Comparison of ENCODE assay signal across 29 cellular contexts in the genomic region with DNA sequence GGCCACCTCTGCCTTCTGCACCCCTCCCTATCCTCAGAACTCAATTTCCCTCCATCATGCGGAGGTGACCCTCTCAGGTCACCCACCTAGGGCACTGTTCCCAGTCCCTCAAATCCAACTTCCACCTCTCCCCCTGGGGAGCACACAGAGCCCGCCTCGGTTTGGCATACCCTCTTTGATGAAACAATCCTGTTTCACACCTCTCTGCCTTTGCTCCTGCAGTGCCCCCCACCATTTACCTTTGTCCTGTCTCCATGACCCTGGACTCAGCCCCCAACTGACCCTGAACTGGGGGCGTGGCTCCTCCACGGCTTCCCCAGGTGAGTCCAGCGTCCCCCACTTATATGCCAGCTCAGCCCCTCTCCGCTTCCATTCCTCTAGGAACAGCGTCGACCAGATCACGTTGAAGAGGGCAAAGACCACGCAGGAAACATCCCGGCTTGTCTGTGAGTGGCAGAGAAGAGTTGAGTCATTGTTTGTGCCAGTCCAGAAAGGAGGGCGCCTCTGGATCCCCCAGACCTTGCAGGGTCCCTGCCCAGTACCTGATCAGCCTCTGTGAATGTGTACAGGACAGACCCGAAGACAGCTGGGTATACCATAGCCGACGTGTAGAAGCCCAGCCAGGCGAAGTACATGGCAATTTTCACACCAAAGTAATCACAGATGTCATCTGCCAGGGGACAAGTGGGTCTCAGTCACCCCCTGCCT. TPM values are rescaled to one million over a fixed set of nuclear protein-coding genes. Genes with fewer than 3 reads are reported as not detected.
DNase-seq lines count a peak whose midpoint lies in the region; ATAC-seq, FAIRE-seq and TF ChIP-seq lines count a peak whose summit lies in the region.
"Had no signal": no experiment of that assay in that cellular context is flagged by ENCODE, and none has a peak within 500 bp of the region (broad histone marks: within the 10 kb centered on the region; RNA-seq: fewer than 3 reads in every experiment).

No MANE protein-coding gene starts in this region.

- peak overlapping the region; percentile 28 for H3K4me3 Mint-ChIP-seq in activated CD4-positive, alpha-beta T cell treated with anti-CD3 and anti-CD28 coated beads, Interleukin-2, amount 10 ng/mL, durations not matched to agents 24 days and 14 days
- H3K4me3 Mint-ChIP-seq: activated CD4-positive, alpha-beta T cell treated with anti-CD3 and anti-CD28 coated beads for 36 hours had no signal

- intact Hi-C loops in activated CD4-positive, alpha-beta T cell treated with anti-CD3 and anti-CD28 coated beads, Interleukin-2, amount 10 ng/mL, durations not matched to agents 24 days and 14 days (cut with micrococcal nuclease), result no loop called here

- no peak overlapping the region for H3K27ac Mint-ChIP-seq in activated CD4-positive, alpha-beta T cell treated with anti-CD3 and anti-CD28 coated beads, Interleukin-2, amount 10 ng/mL, durations not matched to agents 24 days and 14 days
- H3K27ac Mint-ChIP-seq: activated CD4-positive, alpha-beta T cell treated with anti-CD3 and anti-CD28 coated beads for 36 hours had no signal

- no peak overlapping the region for H3K23ac ChIP-seq in trophoblast cell (ENCODE audit: low read length)

- H3K14ac ChIP-seq in trophoblast cell (ENCODE audit: low read length), result no peak overlapping the region

- no peak overlapping the region for H4K12ac ChIP-seq in trophoblast cell (ENCODE audit: low read depth, low read length)

- 91% methylated on average over 17 of the region's 17 CpGs for WGBS in hepatocyte (ENCODE audit: low lambda C conversion rate, missing lambda C conversion rate)
- whole genome bisulfite sequencing in trophoblast cell (ENCODE audit: extremely low coverage, insufficient coverage, insufficient read length), result no CpG with 5 or more reads among the region's 17 CpGs

- no peaks in the 10 kb centered on the region for H3K27me3 ChIP-seq in hepatocyte
- H3K27me3 ChIP-seq in osteoblast (ENCODE audit: insufficient read depth, low read length), result no peaks in the 10 kb centered on the region
- H3K27me3 ChIP-seq in trophoblast cell (ENCODE audit: insufficient read depth, low read length), result no peaks in the 10 kb centered on the region
- H3K27me3 ChIP-seq: BE2C, dorsolateral prefrontal cortex, MG63 had no signal

- no peak overlapping the region for H2BK12ac ChIP-seq in trophoblast cell (ENCODE audit: low read length)

- no peak overlapping the region for H2BK5ac ChIP-seq in trophoblast cell (ENCODE audit: low read depth, low read length, poor library complexity)

- peaks cover 20% of the 10 kb centered on the region for H3K4me1 Mint-ChIP-seq in activated CD4-positive, alpha-beta T cell treated with anti-CD3 and anti-CD28 coated beads, Interleukin-2, amount 10 ng/mL, durations not matched to agents 24 days and 14 days

- H4K20me1 ChIP-seq in hepatocyte (ENCODE audit: insufficient read depth, poor library complexity, severe bottlenecking) (no peaks in the 10 kb centered on the region), osteoblast (ENCODE audit: insufficient read depth, low read length) (no peaks in the 10 kb centered on the region)

- FAIRE-seq in urothelium cell line (lab: Jason Lieb, UNC), result no peak
- FAIRE-seq: A204.1, G401.6, TTC549 had no signal

- no peak overlapping the region for H4K91ac ChIP-seq in trophoblast cell (ENCODE audit: low read depth, low read length)

- H3K36me3 Mint-ChIP-seq in activated CD4-positive, alpha-beta T cell treated with anti-CD3 and anti-CD28 coated beads, Interleukin-2, amount 10 ng/mL, durations not matched to agents 24 days and 14 days (ENCODE audit: low read depth), result peaks cover 10% of the 10 kb centered on the region

- H3K36me3 ChIP-seq in hepatocyte (replicated peaks; ENCODE audit: insufficient read depth, low read depth), result no peaks in the 10 kb centered on the region
- no peaks in the 10 kb centered on the region for H3K36me3 ChIP-seq in osteoblast (ENCODE audit: insufficient read depth, low read length)
- peaks cover 2 to 10% of the 10 kb centered on the region in 2 experiments for H3K36me3 ChIP-seq in trophoblast cell (ENCODE audit: control insufficient read depth in 1 of 2, insufficient read depth in 2 of 2, low read length in 2 of 2)
- H3K36me3 ChIP-seq: BE2C, upper lobe of left lung had no signal

- H3K79me1 ChIP-seq in trophoblast cell (ENCODE audit: low read length), result peaks cover 20% of the 10 kb centered on the region

- peaks cover 9% of the 10 kb centered on the region for H3K27me3 Mint-ChIP-seq in activated CD4-positive, alpha-beta T cell treated with anti-CD3 and anti-CD28 coated beads, Interleukin-2, amount 10 ng/mL, durations not matched to agents 24 days and 14 days
- H3K27me3 Mint-ChIP-seq: activated CD4-positive, alpha-beta T cell treated with anti-CD3 and anti-CD28 coated beads for 36 hours had no signal

- H3K4me2 ChIP-seq in hepatocyte (no peak overlapping the region), osteoblast (ENCODE audit: insufficient read depth, low read length) (no peak overlapping the region), trophoblast cell (ENCODE audit: low read length) (no peak overlapping the region)

- H3K4me1 ChIP-seq in hepatocyte (ENCODE audit: insufficient read depth), result peaks cover 25% of the 10 kb centered on the region
- peaks cover 23% of the 10 kb centered on the region for H3K4me1 ChIP-seq in osteoblast (ENCODE audit: insufficient read depth, low read length)
- H3K4me1 ChIP-seq in trophoblast cell (ENCODE audit: control insufficient read depth in 1 of 2, insufficient read depth in 2 of 2, low read length in 2 of 2), result peaks cover 27 to 29% of the 10 kb centered on the region in 2 experiments
- H3K4me1 ChIP-seq: BE2C, foreskin keratinocyte had no signal

- H3K18ac ChIP-seq in trophoblast cell (ENCODE audit: low read length), result no peak overlapping the region

- H3K9me3 Mint-ChIP-seq in activated CD4-positive, alpha-beta T cell treated with anti-CD3 and anti-CD28 coated beads, Interleukin-2, amount 10 ng/mL, durations not matched to agents 24 days and 14 days, result no peaks in the 10 kb centered on the region
- H3K9me3 Mint-ChIP-seq: stimulated activated naive CD8-positive, alpha-beta T cell treated with anti-CD3 and anti-CD28 coated beads, Interleukin-15, amount 100 ng/mL, for 72 hours had no signal

- no peak overlapping the region for H3K4me3 ChIP-seq in hepatocyte
- no peak overlapping the region for H3K4me3 ChIP-seq in osteoblast (ENCODE audit: insufficient read depth, low read length)
- H3K4me3 ChIP-seq in trophoblast cell (ENCODE audit: low read depth, low read length), result no peak overlapping the region
- H3K4me3 ChIP-seq: dorsolateral prefrontal cortex, MG63, psoas muscle, skin epidermis, upper lobe of left lung had no signal

- no peak overlapping the region for H2BK120ac ChIP-seq in trophoblast cell (ENCODE audit: insufficient read depth, low read length, poor library complexity)

- H2AFZ ChIP-seq in hepatocyte (no peak overlapping the region), osteoblast (ENCODE audit: low read length) (no peak overlapping the region), trophoblast cell (ENCODE audit: insufficient read depth, low read length, poor library complexity) (no peak overlapping the region)

- H3K9me2 ChIP-seq in hepatocyte (replicated peaks; ENCODE audit: insufficient read depth), result no peaks in the 10 kb centered on the region

- peak; percentile 58 for DNase-seq in activated CD4-positive, alpha-beta T cell treated with anti-CD3 and anti-CD28 coated beads, Interleukin-2, amount 10 ng/mL, durations not matched to agents 24 days and 14 days
- DNase-seq in activated CD4-positive, alpha-beta T cell treated with anti-CD3 and anti-CD28 coated beads, Interleukin-2, amount 50 U/mL, for 1 hour, result no peak
- DNase-seq in NAMALWA (ENCODE audit: low spot score) (peak; percentile 26), hepatocyte (ENCODE audit: low spot score) (peak; percentile 3), osteoblast (ENCODE audit: insufficient read length, low spot score, missing footprints) (peak; percentile 87), urothelium cell line (ENCODE audit: low spot score) (no peak), trophoblast cell (no peak)
- DNase-seq: activated CD4-positive, alpha-beta T cell treated with anti-CD3 and anti-CD28 coated beads for 36 hours; activated naive CD4-positive, alpha-beta T cell treated with Interleukin-2 at 50 U/mL for 16 hours; anterior cingulate cortex; BE2C; DMS153; dorsolateral prefrontal cortex; foreskin keratinocyte; kidney glomerular epithelial cell; mammary epithelial cell; MG63; NCI-H1436 treated with DMSO at 0.1 percent for 48 hours; psoas muscle; stimulated activated CD4-positive, alpha-beta T cell treated with anti-CD3 and anti-CD28 coated beads, Interleukin-2, amount 100 ng/mL, for 48 hours; stimulated activated naive CD8-positive, alpha-beta T cell treated with anti-CD3 and anti-CD28 coated beads, Interleukin-15, amount 100 ng/mL, for 72 hours; upper lobe of left lung had no signal

- no peak overlapping the region for H4K8ac ChIP-seq in trophoblast cell (ENCODE audit: low read depth, low read length)

- H3K9me3 ChIP-seq in hepatocyte (ENCODE audit: low read depth) (no peaks in the 10 kb centered on the region), osteoblast (ENCODE audit: low read depth, low read length) (no peaks in the 10 kb centered on the region), trophoblast cell (ENCODE audit: insufficient read depth, low read depth, low read length) (peaks cover 4% of the 10 kb centered on the region)
- H3K9me3 ChIP-seq: BE2C, psoas muscle, upper lobe of left lung had no signal

- no peak for ATAC-seq in HG03135 (IDR thresholded peaks at IDR 0.05; ENCODE audit: unreplicated experiment)
- ATAC-seq: activated CD4-positive, alpha-beta T cell treated with anti-CD3 and anti-CD28 coated beads for 36 hours; foreskin keratinocyte; psoas muscle; stimulated activated naive CD8-positive, alpha-beta T cell treated with anti-CD3 and anti-CD28 coated beads, Interleukin-15, amount 100 ng/mL, for 72 hours had no signal

- H3K79me2 ChIP-seq in hepatocyte (peaks cover 9% of the 10 kb centered on the region), osteoblast (ENCODE audit: insufficient read depth, low read length) (no peaks in the 10 kb centered on the region), trophoblast cell (ENCODE audit: control insufficient read depth, insufficient read depth, low read length, poor library complexity) (peaks cover 7% of the 10 kb centered on the region)

- no peak overlapping the region for H2AK5ac ChIP-seq in trophoblast cell (ENCODE audit: low read length)

- H3K27ac ChIP-seq in hepatocyte (no peak overlapping the region), osteoblast (ENCODE audit: low read depth, low read length) (no peak overlapping the region), trophoblast cell (ENCODE audit: low read depth, low read length) (no peak overlapping the region)
- H3K27ac ChIP-seq: epithelial cell of prostate, foreskin keratinocyte, HL-60, psoas muscle, skin epidermis, upper lobe of left lung had no signal

- TF ChIP-seq CTCF in hepatocyte (IDR thresholded peaks at IDR 0.05; ENCODE audit: poor library complexity) (no peak), osteoblast (IDR thresholded peaks at IDR 0.05; ENCODE audit: extremely low read depth, low read depth, low read length) (no peak)

- no peak overlapping the region for H3K9ac ChIP-seq in trophoblast cell (ENCODE audit: low read length)

- H3K4ac ChIP-seq in trophoblast cell (ENCODE audit: low read depth, low read length), result no peak overlapping the region

RNA-seq across cellular contexts. Expression of gene ANO8, which starts 4.0 kb away (rescaled TPM):
- total RNA-seq in activated CD4-positive, alpha-beta T cell treated with anti-CD3 and anti-CD28 coated beads, Interleukin-2, amount 10 ng/mL, durations not matched to agents 24 days and 14 days, result 6.6 and 7.1 TPM in 2 replicates
- total RNA-seq in hepatocyte, result 4.6 and 7.3 TPM in 2 replicates
- polyA plus RNA-seq in hepatocyte, result 1.1 and 1.9 TPM in 2 replicates
- 5.1 and 7.4 TPM in 2 replicates for total RNA-seq in osteoblast
- polyA plus RNA-seq in trophoblast cell (2013), result 7.8 TPM in 2 replicates

RNA-seq across cellular contexts. Expression of gene GTPBP3, which starts 6.7 kb away (rescaled TPM):
- 69.9 and 70.3 TPM in 2 replicates for total RNA-seq in activated CD4-positive, alpha-beta T cell treated with anti-CD3 and anti-CD28 coated beads, Interleukin-2, amount 10 ng/mL, durations not matched to agents 24 days and 14 days
- total RNA-seq in hepatocyte (18.1 and 20.9 TPM in 2 replicates), osteoblast (10.9 and 14.7 TPM in 2 replicates)
- 13.2 and 18.1 TPM in 2 replicates for polyA plus RNA-seq in hepatocyte
- 14.4 and 15.4 TPM in 2 replicates for polyA plus RNA-seq in trophoblast cell (2013)

RNA-seq across cellular contexts. Expression of gene DDA1, which starts 21.3 kb away (rescaled TPM):
- total RNA-seq in activated CD4-positive, alpha-beta T cell treated with anti-CD3 and anti-CD28 coated beads, Interleukin-2, amount 10 ng/mL, durations not matched to agents 24 days and 14 days, result 37.9 and 38.2 TPM in 2 replicates
- total RNA-seq in hepatocyte (29.4 and 43.1 TPM in 2 replicates), osteoblast (8.5 and 11.6 TPM in 2 replicates)
- polyA plus RNA-seq in hepatocyte, result 59.4 and 60.0 TPM in 2 replicates
- polyA plus RNA-seq in trophoblast cell (2013), result 196 and 214 TPM in 2 replicates

RNA-seq across cellular contexts. Expression of gene MRPL34, which starts 25.0 kb away (rescaled TPM):
- 101 and 103 TPM in 2 replicates for total RNA-seq in activated CD4-positive, alpha-beta T cell treated with anti-CD3 and anti-CD28 coated beads, Interleukin-2, amount 10 ng/mL, durations not matched to agents 24 days and 14 days
- total RNA-seq in hepatocyte, result 47.7 and 61.1 TPM in 2 replicates
- polyA plus RNA-seq in hepatocyte, result 113 and 131 TPM in 2 replicates
- 21.8 and 40.5 TPM in 2 replicates for total RNA-seq in osteoblast
- polyA plus RNA-seq in trophoblast cell (2013), result 62.8 and 66.5 TPM in 2 replicates

RNA-seq across cellular contexts. Expression of gene ABHD8, which starts 27.5 kb away (rescaled TPM):
- total RNA-seq in activated CD4-positive, alpha-beta T cell treated with anti-CD3 and anti-CD28 coated beads, Interleukin-2, amount 10 ng/mL, durations not matched to agents 24 days and 14 days, result 5.6 and 6.5 TPM in 2 replicates
- total RNA-seq in hepatocyte (12.9 and 15.9 TPM in 2 replicates), osteoblast (12.7 and 14.8 TPM in 2 replicates)
- polyA plus RNA-seq in hepatocyte, result 17.6 and 19.3 TPM in 2 replicates
- polyA plus RNA-seq in trophoblast cell (2013), result 16.0 and 16.6 TPM in 2 replicates

Comparison
In these comparisons a context has a peak if more than half of its experiments do, and no peak if none do; other contexts are left out.
1. DNase-seq: peak in activated CD4-positive, alpha-beta T cell treated with anti-CD3 and anti-CD28 coated beads, Interleukin-2, amount 10 ng/mL, durations not matched to agents 24 days and 14 days (single experiment), NAMALWA (single experiment), hepatocyte (single experiment) and osteoblast (single experiment); none in activated CD4-positive, alpha-beta T cell treated with anti-CD3 and anti-CD28 coated beads, Interleukin-2, amount 50 U/mL, for 1 hour (single experiment), urothelium cell line (single experiment) and trophoblast cell (0 of 2).